Comparison of ENCODE assay signal across 18 cellular contexts in genomic region chr20:36880741-36881250, GRCh38. TPM values are rescaled to one million over a fixed set of nuclear protein-coding genes. Genes with fewer than 3 reads are reported as not detected.
"Had no signal": no experiment of that assay in that cellular context is flagged by ENCODE, and none has a peak within 500 bp of the region (broad histone marks: within the 10 kb centered on the region; RNA-seq: fewer than 3 reads in every experiment).

No MANE protein-coding gene starts in this region.

- H3K27ac ChIP-seq: epithelial cell of prostate, esophagus muscularis mucosa, gastrocnemius medialis, parathyroid adenoma, psoas muscle, right lobe of liver had no signal

- H3K36me3 ChIP-seq: esophagus muscularis mucosa, gastrocnemius medialis, right lobe of liver had no signal

- H3K9me3 Mint-ChIP-seq: natural killer cell treated with Interleukin-12 subunit alpha and Interleukin-12 subunit beta and Interleukin-15 and Interleukin-18, amount 100 ng/mL, for 72 hours had no signal

- H3K27me3 Mint-ChIP-seq: natural killer cell treated with Interleukin-12 subunit alpha and Interleukin-12 subunit beta and Interleukin-15 and Interleukin-18, amount 100 ng/mL, for 72 hours had no signal

- H3K4me1 ChIP-seq: esophagus muscularis mucosa, gastrocnemius medialis, parathyroid adenoma, psoas muscle, right lobe of liver had no signal

- ATAC-seq: gastrocnemius medialis, left lobe of liver, mucosa of descending colon, psoas muscle had no signal

- H3K27me3 ChIP-seq: esophagus muscularis mucosa, gastrocnemius medialis, right lobe of liver had no signal

- DNase-seq: effector memory CD4-positive, alpha-beta T cell; gastrocnemius medialis; glutamatergic neuron; islet precursor cell; mucosa of descending colon; psoas muscle; retina; stimulated activated CD4-positive, alpha-beta T cell treated with anti-CD3 and anti-CD28 coated beads, Interleukin-2, amount 100 ng/mL, for 24 hours; stimulated activated CD4-positive, alpha-beta T cell treated with anti-CD3 and anti-CD28 coated beads, Interleukin-4, amount 100 ng/mL, for 4 hours; stimulated activated naive CD4-positive, alpha-beta T cell treated with Interleukin-2 at 50 U/mL for 16 hours had no signal

- H3K9me3 ChIP-seq: esophagus muscularis mucosa, gastrocnemius medialis, mucosa of descending colon, psoas muscle, right lobe of liver had no signal

- H3K4me3 ChIP-seq: esophagus muscularis mucosa, gastrocnemius medialis, mucosa of descending colon, psoas muscle, right lobe of liver had no signal

- H3K4me3 Mint-ChIP-seq: natural killer cell treated with Interleukin-12 subunit alpha and Interleukin-12 subunit beta and Interleukin-15 and Interleukin-18, amount 100 ng/mL, for 72 hours had no signal

- H3K27ac Mint-ChIP-seq: natural killer cell treated with Interleukin-12 subunit alpha and Interleukin-12 subunit beta and Interleukin-15 and Interleukin-18, amount 100 ng/mL, for 72 hours had no signal

- H3K36me3 Mint-ChIP-seq: natural killer cell treated with Interleukin-12 subunit alpha and Interleukin-12 subunit beta and Interleukin-15 and Interleukin-18, amount 100 ng/mL, for 72 hours had no signal

RNA-seq across cellular contexts. Expression of gene TLDC2, which starts 4.9 kb away (rescaled TPM):
- total RNA-seq: fibroblast of villous mesenchyme, gastrocnemius medialis, left lobe of liver, myocyte had no signal
